In genomic region chr10:26682926-26683325, GRCh38 we compare ENCODE assay signal across 1 cellular context.
TF ChIP-seq lines count a peak whose summit lies in the region.

No MANE protein-coding gene starts in this region.

TF ChIP-seq in K562, 482 proteins besides CTCF, POLR2A, EP300 and RAD21:
- TF ChIP-seq HOXB6 (CRISPR knock-in tag; IDR thresholded peaks at IDR 0.05; ENCODE audit: borderline replicate concordance) = no peak
- no peak for TF ChIP-seq SNRNP70 (optimal IDR thresholded peaks at IDR 0.05; ENCODE audit: low read depth, low read length)
- no peak for TF ChIP-seq MLX (CRISPR knock-in tag; conservative IDR thresholded peaks at IDR 0.05)
- no peak for TF ChIP-seq ZNF12 (CRISPR knock-in tag; IDR thresholded peaks at IDR 0.05)
- TF ChIP-seq KAT2B (IDR thresholded peaks at IDR 0.05; ENCODE audit: low read depth, low read length) = no peak
- no peak for TF ChIP-seq ZNF175 (CRISPR knock-in tag; IDR thresholded peaks at IDR 0.05; ENCODE audit: low read depth)
- TF ChIP-seq FOXK2 (conservative IDR thresholded peaks at IDR 0.05 in 1 of 2, IDR thresholded peaks at IDR 0.05 in 1 of 2; ENCODE audit: low read depth in 2 of 2) = no peak
- no peak for TF ChIP-seq U2AF2 (optimal IDR thresholded peaks at IDR 0.05; ENCODE audit: low read depth, low read length)
- TF ChIP-seq ZFP91 (CRISPR knock-in tag; IDR thresholded peaks at IDR 0.05) = no peak
- TF ChIP-seq HDAC3 (IDR thresholded peaks at IDR 0.05; ENCODE audit: borderline replicate concordance, partially characterized antibody) = no peak
- TF ChIP-seq ZNF133 (CRISPR knock-in tag; IDR thresholded peaks at IDR 0.05) = no peak
- TF ChIP-seq MLLT1 (IDR thresholded peaks at IDR 0.05) = no peak
- no peak for TF ChIP-seq ZSCAN32 (CRISPR knock-in tag; IDR thresholded peaks at IDR 0.05)
- no peak for TF ChIP-seq FOXA3 (CRISPR knock-in tag; conservative IDR thresholded peaks at IDR 0.05 in 1 of 2, IDR thresholded peaks at IDR 0.05 in 1 of 2)
- no peak for TF ChIP-seq GABPB2 (CRISPR knock-in tag; conservative IDR thresholded peaks at IDR 0.05)
- no peak for TF ChIP-seq MCM3 (IDR thresholded peaks at IDR 0.05)
